Comparison of ENCODE assay signal across 2 cellular contexts in genomic region chr10:78406648-78407008, GRCh38.
TF ChIP-seq lines count a peak whose summit lies in the region.

No MANE protein-coding gene starts in this region.

TF ChIP-seq in SK-N-SH, 30 proteins besides CTCF, POLR2A, EP300 and RAD21:
- TF ChIP-seq JUND (IDR thresholded peaks at IDR 0.05): no peak
- no peak for TF ChIP-seq CHD2 (IDR thresholded peaks at IDR 0.05; ENCODE audit: low read length, partially characterized antibody)
- TF ChIP-seq SIN3A (IDR thresholded peaks at IDR 0.05; ENCODE audit: borderline replicate concordance, low read depth, low read length): no peak
TF ChIP-seq in SK-N-SH: peak in this region for 0.

TF ChIP-seq in endothelial cell of umbilical vein, 7 proteins besides CTCF, POLR2A, EP300 and RAD21:
- TF ChIP-seq EZH2 (IDR thresholded peaks at IDR 0.05; ENCODE audit: borderline replicate concordance, low read depth, low read length, severe bottlenecking) (peak; percentile 53), MAX (IDR thresholded peaks at IDR 0.05; ENCODE audit: insufficient read depth, insufficient read length) (no peak)
